Comparison of ENCODE assay signal across 1 cellular context in the genomic region with DNA sequence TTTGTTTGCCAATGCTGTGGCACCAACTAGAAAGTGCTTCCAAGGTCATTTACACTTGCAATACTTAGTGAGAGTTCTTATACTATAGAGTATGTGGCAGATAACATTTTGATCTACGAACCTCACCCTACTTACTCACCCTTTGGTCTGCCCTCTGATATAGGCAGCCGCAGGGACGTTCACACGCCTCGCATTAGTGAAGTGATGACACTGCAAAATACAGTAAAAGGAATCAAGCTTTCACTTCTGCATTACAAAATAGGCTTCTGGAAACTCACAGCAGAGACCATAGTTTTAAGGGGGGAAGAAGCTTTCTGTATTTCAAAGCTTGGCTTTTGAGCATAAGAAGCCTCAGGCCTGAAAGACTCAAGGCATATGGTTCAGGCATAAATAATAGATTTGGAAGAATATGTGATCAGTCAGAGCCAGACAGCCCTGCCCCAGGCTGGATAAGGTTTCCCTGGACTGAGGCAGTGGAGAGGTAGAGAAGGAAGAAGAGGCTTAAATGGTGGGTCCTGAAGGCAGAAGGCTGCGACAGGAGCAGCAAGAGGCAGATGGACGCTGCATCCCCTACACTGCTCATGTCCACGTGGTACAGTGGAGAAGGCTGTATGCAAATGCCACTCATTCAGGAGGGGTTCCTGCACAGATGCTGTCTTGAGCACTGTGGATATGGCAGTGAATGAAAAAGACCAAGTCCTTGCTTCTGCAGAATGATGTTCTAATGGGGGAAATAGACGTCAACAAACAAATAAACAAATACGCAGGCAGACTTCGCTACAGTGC.
TF ChIP-seq lines count a peak whose summit lies in the region.

No MANE protein-coding gene starts in this region.

TF ChIP-seq in K562, 482 proteins besides CTCF, POLR2A, EP300 and RAD21 (continued from another document):
- TF ChIP-seq, protein P1, sequence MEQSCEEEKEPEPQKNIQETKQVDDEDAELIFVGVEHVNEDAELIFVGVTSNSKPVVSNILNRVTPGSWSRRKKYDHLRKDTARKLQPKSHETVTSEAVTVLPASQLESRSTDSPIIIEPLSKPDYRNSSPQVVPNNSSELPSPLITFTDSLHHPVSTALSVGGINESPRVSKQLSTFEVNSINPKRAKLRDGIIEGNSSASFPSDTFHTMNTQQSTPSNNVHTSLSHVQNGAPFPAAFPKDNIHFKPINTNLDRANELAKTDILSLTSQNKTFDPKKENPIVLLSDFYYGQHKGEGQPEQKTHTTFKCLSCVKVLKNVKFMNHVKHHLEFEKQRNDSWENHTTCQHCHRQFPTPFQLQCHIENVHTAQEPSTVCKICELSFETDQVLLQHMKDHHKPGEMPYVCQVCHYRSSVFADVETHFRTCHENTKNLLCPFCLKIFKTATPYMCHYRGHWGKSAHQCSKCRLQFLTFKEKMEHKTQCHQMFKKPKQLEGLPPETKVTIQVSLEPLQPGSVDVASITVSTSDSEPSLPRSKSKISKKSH (CRISPR knock-in tag; IDR thresholded peaks at IDR 0.05), result no peak
- TF ChIP-seq FOS (IDR thresholded peaks at IDR 0.05; ENCODE audit: extremely low read depth, insufficient read length) (no peak), C11orf30 (IDR thresholded peaks at IDR 0.05; ENCODE audit: low read depth) (peak; percentile 94), FOSL1 (tag; conservative IDR thresholded peaks at IDR 0.05) (no peak)
TF ChIP-seq in K562: peak in this region for 7.
